Comparison of ENCODE assay signal across 8 cellular contexts in the genomic region with DNA sequence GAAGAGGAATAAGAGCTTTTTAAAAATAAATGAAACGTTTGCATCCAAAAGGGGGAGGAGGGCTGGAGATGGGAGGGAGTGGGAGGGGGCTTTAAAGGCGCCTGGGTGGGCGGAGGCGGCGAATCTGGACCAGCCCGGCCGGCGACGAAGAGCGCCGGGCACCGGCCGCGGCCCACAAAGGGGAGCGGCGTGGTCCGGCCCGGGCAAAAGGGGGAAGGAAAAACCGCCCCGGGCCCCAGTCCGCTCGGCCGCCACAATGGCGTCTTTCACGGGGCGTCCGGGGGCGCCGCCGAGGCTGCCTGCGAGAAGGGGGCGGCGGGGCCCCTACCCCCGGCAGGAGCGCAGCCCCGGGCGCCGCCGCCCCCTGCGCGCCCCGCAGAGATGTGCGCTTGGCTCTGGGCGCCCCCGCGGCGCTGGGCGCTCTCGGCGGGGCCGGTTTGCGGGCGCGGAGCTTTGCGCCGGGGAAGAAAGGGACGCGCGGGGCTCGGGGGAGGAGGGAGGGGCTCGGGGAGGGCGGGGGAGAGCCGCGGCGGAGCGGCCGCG.
DNase-seq lines count a peak whose midpoint lies in the region; ATAC-seq, FAIRE-seq and TF ChIP-seq lines count a peak whose summit lies in the region.

No MANE protein-coding gene starts in this region.

- peak overlapping the region; percentile 3 for H2AFZ ChIP-seq in keratinocyte (ENCODE audit: control insufficient read depth, low read length)

- peaks cover 4% of the 10 kb centered on the region for H4K20me1 ChIP-seq in keratinocyte (ENCODE audit: control insufficient read depth, extremely low read depth, insufficient read depth, low read length)

- ATAC-seq in activated naive CD8-positive, alpha-beta T cell treated with anti-CD3 and anti-CD28 coated beads, Interleukin-2, amount 10 ng/mL, durations not matched to agents 7 days and 5 days (ENCODE audit: low read depth): peak; percentile 22

- H3K36me3 Mint-ChIP-seq in HFFc6 (ENCODE audit: low read depth): no peaks in the 10 kb centered on the region
- no peaks in the 10 kb centered on the region for H3K36me3 Mint-ChIP-seq in activated naive CD8-positive, alpha-beta T cell treated with anti-CD3 and anti-CD28 coated beads, Interleukin-2, amount 10 ng/mL, durations not matched to agents 7 days and 5 days

- DNase-seq in CD1c-positive myeloid dendritic cell (ENCODE audit: extremely low spot score) (peak; percentile 16), HFFc6 (no peak), keratinocyte (ENCODE audit: low read depth, low spot score) (no peak), germinal center (ENCODE audit: low spot score) (no peak), NCI-H2171 (lab: John Stamatoyannopoulos, UW) (no peak)
- DNase-seq in activated naive CD8-positive, alpha-beta T cell treated with anti-CD3 and anti-CD28 coated beads, Interleukin-2, amount 10 ng/mL, durations not matched to agents 7 days and 5 days: no peak
- no peak for DNase-seq in activated effector memory CD4-positive, alpha-beta T cell treated with Interleukin-2 at 50 U/mL for 16 hours

- no peaks in the 10 kb centered on the region for H3K79me2 ChIP-seq in keratinocyte (ENCODE audit: control insufficient read depth, insufficient read depth, low read length)

- H3K4me2 ChIP-seq in keratinocyte (ENCODE audit: control insufficient read depth, extremely low read depth, insufficient read depth, low read depth, low read length): peak overlapping the region; percentile 71

- no peak for FAIRE-seq in keratinocyte (lab: Jason Lieb, UNC)

- no peaks in the 10 kb centered on the region for H3K9me3 Mint-ChIP-seq in HFFc6
- H3K9me3 Mint-ChIP-seq in activated naive CD8-positive, alpha-beta T cell treated with anti-CD3 and anti-CD28 coated beads, Interleukin-2, amount 10 ng/mL, durations not matched to agents 7 days and 5 days: no peaks in the 10 kb centered on the region

- H3K27ac ChIP-seq in keratinocyte (ENCODE audit: control insufficient read depth, insufficient read depth, low read length) (no peak overlapping the region), thymus (ENCODE audit: low read depth) (no peak overlapping the region)

- TF ChIP-seq CTCF in HFFc6 (IDR thresholded peaks at IDR 0.05) (no peak), keratinocyte (optimal IDR thresholded peaks at IDR 0.05 in 1 of 3, IDR thresholded peaks at IDR 0.05 in 1 of 3, conservative IDR thresholded peaks at IDR 0.05 in 1 of 3; ENCODE audit: extremely low read depth in 1 of 3, insufficient read depth in 2 of 3, low read length in 3 of 3) (no peak)

- no peak overlapping the region for H3K27ac Mint-ChIP-seq in HFFc6
- H3K27ac Mint-ChIP-seq in activated naive CD8-positive, alpha-beta T cell treated with anti-CD3 and anti-CD28 coated beads, Interleukin-2, amount 10 ng/mL, durations not matched to agents 7 days and 5 days: no peak overlapping the region

- dilution Hi-C loops in keratinocyte (cut with MboI; ENCODE audit: extremely low pct_ligation_motif_present, low sequenced_read_pairs): no loop called here

- under 1% methylated on average over 68 of the region's 68 CpGs for WGBS in thymus

- H3K27me3 ChIP-seq in keratinocyte (ENCODE audit: control insufficient read depth, extremely low read depth, insufficient read depth, low read length) (peaks cover 43% of the 10 kb centered on the region), thymus (ENCODE audit: control insufficient read depth, insufficient read depth) (peaks cover 33% of the 10 kb centered on the region)

- H3K9me3 ChIP-seq in keratinocyte (ENCODE audit: control insufficient read depth, low read depth, low read length) (no peaks in the 10 kb centered on the region), thymus (ENCODE audit: control insufficient read depth) (no peaks in the 10 kb centered on the region)

- peaks cover 43% of the 10 kb centered on the region for H3K27me3 Mint-ChIP-seq in HFFc6 (ENCODE audit: insufficient read depth)
- H3K27me3 Mint-ChIP-seq in activated naive CD8-positive, alpha-beta T cell treated with anti-CD3 and anti-CD28 coated beads, Interleukin-2, amount 10 ng/mL, durations not matched to agents 7 days and 5 days: peaks cover 67% of the 10 kb centered on the region

- peaks cover 25% of the 10 kb centered on the region for H3K4me1 Mint-ChIP-seq in HFFc6 (ENCODE audit: low read depth)
- H3K4me1 Mint-ChIP-seq in activated naive CD8-positive, alpha-beta T cell treated with anti-CD3 and anti-CD28 coated beads, Interleukin-2, amount 10 ng/mL, durations not matched to agents 7 days and 5 days: peaks cover 8% of the 10 kb centered on the region

- H3K4me1 ChIP-seq in keratinocyte (ENCODE audit: control insufficient read depth, extremely low read depth, insufficient read depth, low read length) (peaks cover 21% of the 10 kb centered on the region), thymus (ENCODE audit: control insufficient read depth, insufficient read depth, low read length) (peaks cover 3% of the 10 kb centered on the region)

- peak overlapping the region; percentile 52 for H3K4me3 Mint-ChIP-seq in HFFc6
- H3K4me3 Mint-ChIP-seq in activated naive CD8-positive, alpha-beta T cell treated with anti-CD3 and anti-CD28 coated beads, Interleukin-2, amount 10 ng/mL, durations not matched to agents 7 days and 5 days: peak overlapping the region; percentile 34

- H3K9me1 ChIP-seq in keratinocyte (ENCODE audit: control insufficient read depth, extremely low read depth, insufficient read depth, low read length): no peaks in the 10 kb centered on the region

- peak overlapping the region; percentile 38 to 68 (median 44) for H3K4me3 ChIP-seq in keratinocyte (ENCODE audit: control insufficient read depth in 2 of 3, extremely low read depth in 1 of 3, insufficient read depth in 2 of 3, low read depth in 1 of 3, low read length in 3 of 3)
- H3K4me3 ChIP-seq in thymus (ENCODE audit: low read length): peak overlapping the region; percentile 67

- peak overlapping the region; percentile 15 for H3K9ac ChIP-seq in keratinocyte (ENCODE audit: control insufficient read depth, extremely low read depth, insufficient read depth, low read length)

- POLR2A ChIA-PET in activated naive CD8-positive, alpha-beta T cell treated with anti-CD3 and anti-CD28 coated beads, Interleukin-2, amount 10 ng/mL, durations not matched to agents 7 days and 5 days (lab: Charles Lee): no interaction called here

- H3K36me3 ChIP-seq in keratinocyte (ENCODE audit: control insufficient read depth in 2 of 2, extremely low read depth in 1 of 2, insufficient read depth in 2 of 2, low read length in 2 of 2): no peaks in the 10 kb centered on the region
- no peaks in the 10 kb centered on the region for H3K36me3 ChIP-seq in thymus (ENCODE audit: control insufficient read depth, insufficient read depth)
